18 cellular contexts compared by ENCODE assay signal in genomic region chr2:22885245-22885644, GRCh38.
DNase-seq lines count a peak whose midpoint lies in the region; ATAC-seq and TF ChIP-seq lines count a peak whose summit lies in the region.
"Had no signal": no experiment of that assay in that cellular context is flagged by ENCODE, and none has a peak within 500 bp of the region (broad histone marks: within the 10 kb centered on the region; RNA-seq: fewer than 3 reads in every experiment).

No MANE protein-coding gene starts in this region.

- H2AK5ac ChIP-seq in H9 (ENCODE audit: insufficient read length, low read length) = no peak overlapping the region

- no peak overlapping the region for H4K8ac ChIP-seq in H9 (replicated peaks; ENCODE audit: insufficient read length, low read depth, low read length)

- no peak overlapping the region for H2BK20ac ChIP-seq in H9 (ENCODE audit: low read depth, low read length, poor library complexity, severe bottlenecking)

- no peak overlapping the region for H3K23ac ChIP-seq in H9 (ENCODE audit: insufficient read length, low read depth, low read length)

- no peak overlapping the region for H3K56ac ChIP-seq in H9 (ENCODE audit: insufficient read length, low read depth, low read length)

- H3K4ac ChIP-seq in H9 (ENCODE audit: low read depth, low read length) = no peak overlapping the region

- no peak overlapping the region for H3K9ac ChIP-seq in H9 (ENCODE audit: extremely low read depth, insufficient read length, low read length)

- no peak overlapping the region for H2BK15ac ChIP-seq in H9 (ENCODE audit: low read depth, low read length)

- TF ChIP-seq CTCF in H9 (conservative IDR thresholded peaks at IDR 0.05) (no peak), WTC11 (IDR thresholded peaks at IDR 0.05) (no peak)

- DNase-seq in H9 = peak; percentile 31
- no peak for DNase-seq in WTC11 (ENCODE audit: low spot score)
- peak; percentile 22 for DNase-seq in iPS DF 4.7 (ENCODE audit: extremely low read depth, low spot score)
- no peak for DNase-seq in stimulated activated CD4-positive, alpha-beta T cell treated with anti-CD3 and anti-CD28 coated beads, Interleukin-2, amount 100 ng/mL, for 48 hours
- DNase-seq: ACHN; BE2C; Calu3; CD8-positive, alpha-beta T cell; DMS79 treated with DMSO at 0.1 percent for 48 hours; GF-D8; HCEC 1CT; Kasumi-1 had no signal

- H3K79me2 ChIP-seq in H9 (ENCODE audit: insufficient read depth, low read length) = no peaks in the 10 kb centered on the region

- no peak overlapping the region for H4K5ac ChIP-seq in H9 (ENCODE audit: insufficient read length, low read depth, low read length)

- H3K4me2 ChIP-seq in H9 (ENCODE audit: insufficient read depth, insufficient read length, low read length) = no peak overlapping the region

- H3K23me2 ChIP-seq in H9 (ENCODE audit: insufficient read length, low read depth, low read length, poor library complexity, severe bottlenecking) = no peaks in the 10 kb centered on the region

- H3K27ac Mint-ChIP-seq in H9 (peak overlapping the region; percentile 54 to 85 (median 77); a peak in 4 of 7 replicates), WTC11 (peak overlapping the region; percentile 79)
- H3K27ac Mint-ChIP-seq: CD8-positive, alpha-beta T cell; IgD-negative memory B cell had no signal

- no peaks in the 10 kb centered on the region for H3K79me1 ChIP-seq in H9 (ENCODE audit: insufficient read depth, low read depth, low read length, poor library complexity, severe bottlenecking)

- H3K27ac ChIP-seq in H9 (ENCODE audit: insufficient read length, low read depth, low read length) = no peak overlapping the region
- H3K27ac ChIP-seq: HL-60 had no signal

- H3K18ac ChIP-seq in H9 (ENCODE audit: insufficient read length, low read depth, low read length) = no peak overlapping the region

- no peak overlapping the region for H3T11ph ChIP-seq in H9 (ENCODE audit: low read length)

- H3K36me3 Mint-ChIP-seq in H9 (ENCODE audit: insufficient read depth in 1 of 3, low read depth in 3 of 3) = peaks cover 4 to 18% (median 8%) of the 10 kb centered on the region in 3 experiments
- peaks cover 9% of the 10 kb centered on the region for H3K36me3 Mint-ChIP-seq in WTC11
- H3K36me3 Mint-ChIP-seq: CD8-positive, alpha-beta T cell; IgD-negative memory B cell had no signal

- H3K9me3 Mint-ChIP-seq in H9 = peaks cover 5 to 6% of the 10 kb centered on the region in 2 experiments; a peak in 4 of 5 replicates
- peaks cover 23% of the 10 kb centered on the region for H3K9me3 Mint-ChIP-seq in WTC11
- H3K9me3 Mint-ChIP-seq: CD8-positive, alpha-beta T cell had no signal

- POLR2A ChIA-PET in WTC11 (lab: Charles Lee) = no interaction called here

- ATAC-seq in WTC11 (peak; percentile 89), GM18519 (IDR thresholded peaks at IDR 0.05; ENCODE audit: low FRiP score, unreplicated experiment) (no peak), GM19351 (IDR thresholded peaks at IDR 0.05; ENCODE audit: unreplicated experiment) (no peak), HG03378 (IDR thresholded peaks at IDR 0.05; ENCODE audit: unreplicated experiment) (no peak)
- ATAC-seq: CD8-positive, alpha-beta T cell; HepG2 had no signal

- no peaks in the 10 kb centered on the region for H3K9me3 ChIP-seq in H9 (ENCODE audit: control insufficient read depth, low read depth, low read length)
- H3K9me3 ChIP-seq: BE2C had no signal

- no CpG with 5 or more reads among the region's 1 CpG for WGBS in H9 (ENCODE audit: extremely low coverage, insufficient read length, low lambda C conversion rate)

- 0 out of 5 replicates have a peak overlapping the region, but pooled peaks of 1 of the 2 experiments have one; percentile 1 for H3K4me3 Mint-ChIP-seq in H9
- H3K4me3 Mint-ChIP-seq in WTC11 = no peak overlapping the region
- H3K4me3 Mint-ChIP-seq: CD8-positive, alpha-beta T cell; IgD-negative memory B cell had no signal

- peaks cover 45 to 56% of the 10 kb centered on the region in 2 experiments for H3K4me1 Mint-ChIP-seq in H9
- H3K4me1 Mint-ChIP-seq in WTC11 = peaks cover 61% of the 10 kb centered on the region
- H3K4me1 Mint-ChIP-seq: IgD-negative memory B cell had no signal

- H2BK5ac ChIP-seq in H9 (ENCODE audit: insufficient read length, low read length) = no peak overlapping the region

- no peak overlapping the region for H2BK12ac ChIP-seq in H9 (ENCODE audit: insufficient read length, low read depth, low read length)

- H4K20me1 ChIP-seq in H9 (ENCODE audit: control insufficient read depth, insufficient read depth, insufficient read length) = no peaks in the 10 kb centered on the region

- no peak overlapping the region for H3K14ac ChIP-seq in H9 (ENCODE audit: insufficient read depth, low read length)

- CTCF ChIA-PET in WTC11 (lab: Charles Lee) = interaction anchor here (1.0 kb wide), 1 partner anchor 19 kb away, joined by 3 read pairs; no protein-coding TSS in a partner anchor

- H4K91ac ChIP-seq in H9 (ENCODE audit: insufficient read length, low read depth, low read length) = no peak overlapping the region

- H2AFZ ChIP-seq in H9 (ENCODE audit: low read length) = no peak overlapping the region

- H3K27me3 ChIP-seq in H9 (ENCODE audit: insufficient read depth, low read length) = no peaks in the 10 kb centered on the region
- H3K27me3 ChIP-seq: BE2C had no signal

- H2BK120ac ChIP-seq in H9 (ENCODE audit: low read depth, low read length, poor library complexity, severe bottlenecking) = no peak overlapping the region

- H3K4me1 ChIP-seq in H9 (ENCODE audit: insufficient read depth, low read length) = peaks cover 13% of the 10 kb centered on the region; the same call in 1 of the 2 replicates

- no peaks in the 10 kb centered on the region for H3K27me3 Mint-ChIP-seq in H9 (ENCODE audit: low read depth)
- no peaks in the 10 kb centered on the region; the same call in 1 of the 2 replicates for H3K27me3 Mint-ChIP-seq in WTC11 (ENCODE audit: low read depth)
- H3K27me3 Mint-ChIP-seq: IgD-negative memory B cell had no signal

TF ChIP-seq in WTC11, 78 proteins besides CTCF, POLR2A, EP300 and RAD21:
- TF ChIP-seq ZNF396 (CRISPR knock-in tag; IDR thresholded peaks at IDR 0.05; ENCODE audit: borderline replicate concordance) = no peak
- TF ChIP-seq ZNF416 (CRISPR knock-in tag; IDR thresholded peaks at IDR 0.05) = no peak
- no peak for TF ChIP-seq E2F5 (CRISPR knock-in tag; IDR thresholded peaks at IDR 0.05)
- no peak for TF ChIP-seq CREM (CRISPR knock-in tag; IDR thresholded peaks at IDR 0.05)
- TF ChIP-seq KAT7 (CRISPR knock-in tag; IDR thresholded peaks at IDR 0.05; ENCODE audit: borderline replicate concordance) = no peak
- no peak for TF ChIP-seq JUN (CRISPR knock-in tag; IDR thresholded peaks at IDR 0.05)

Comparison
In these comparisons a context has a peak if more than half of its experiments do, and no peak if none do; other contexts are left out.
1. DNase-seq: peak in H9 (single experiment) and iPS DF 4.7 (single experiment); none in WTC11 (single experiment) and stimulated activated CD4-positive, alpha-beta T cell treated with anti-CD3 and anti-CD28 coated beads, Interleukin-2, amount 100 ng/mL, for 48 hours (0 of 2).